In genomic region chr11:111961389-111962300, GRCh38 we compare ENCODE assay signal across 2 cellular contexts.
TF ChIP-seq lines count a peak whose summit lies in the region.

No MANE protein-coding gene starts in this region.

TF ChIP-seq in GM23338, 12 proteins besides CTCF, POLR2A, EP300 and RAD21 (continued from another document):
- TF ChIP-seq REST (IDR thresholded peaks at IDR 0.05; ENCODE audit: unreplicated experiment) (no peak), ZNF331 (CRISPR knock-in tag; IDR thresholded peaks at IDR 0.05; ENCODE audit: low read depth) (no peak), ETS1 (IDR thresholded peaks at IDR 0.05) (no peak), EZH2 (IDR thresholded peaks at IDR 0.05; ENCODE audit: low read depth, unreplicated experiment) (no peak), JUNB (IDR thresholded peaks at IDR 0.05; ENCODE audit: unreplicated experiment) (no peak), ZNF114 (CRISPR knock-in tag; IDR thresholded peaks at IDR 0.05) (no peak), STAT1 (IDR thresholded peaks at IDR 0.05; ENCODE audit: unreplicated experiment) (no peak), ZNF462 (CRISPR knock-in tag; IDR thresholded peaks at IDR 0.05) (no peak), POLR2AphosphoS5 (IDR thresholded peaks at IDR 0.05; ENCODE audit: low read depth) (no peak), EZH2phosphoT487 (IDR thresholded peaks at IDR 0.05; ENCODE audit: unreplicated experiment) (no peak)

TF ChIP-seq in WTC11, 78 proteins besides CTCF, POLR2A, EP300 and RAD21 (continued from another document):
- no peak for TF ChIP-seq ZNF532 (CRISPR knock-in tag; IDR thresholded peaks at IDR 0.05; ENCODE audit: borderline replicate concordance)
